In genomic region chr1:243294723-243295121, GRCh38 we compare ENCODE assay signal across 1 cellular context.
TF ChIP-seq lines count a peak whose summit lies in the region.

No MANE protein-coding gene starts in this region.

TF ChIP-seq in IMR-90, 13 proteins besides CTCF, POLR2A, EP300 and RAD21:
- peak; percentile 50; the same call in 1 of the 2 replicates for TF ChIP-seq CEBPB (IDR thresholded peaks at IDR 0.05; ENCODE audit: low read depth, low read length)
- no peak for TF ChIP-seq MAZ (IDR thresholded peaks at IDR 0.05; ENCODE audit: borderline replicate concordance, low read depth, low read length)
